In genomic region chr12:45762185-45763110, GRCh38 we compare ENCODE assay signal across 8 cellular contexts. TPM values are rescaled to one million over a fixed set of nuclear protein-coding genes. Genes with fewer than 3 reads are reported as not detected.
DNase-seq lines count a peak whose midpoint lies in the region; ATAC-seq and TF ChIP-seq lines count a peak whose summit lies in the region.

No MANE protein-coding gene starts in this region.

- no peak overlapping the region for H2BK20ac ChIP-seq in IMR-90 (ENCODE audit: low read depth, low read length)

- TF ChIP-seq RAD21 in IMR-90 (IDR thresholded peaks at IDR 0.05; ENCODE audit: low read length) = peak; percentile 67

- H3K9ac ChIP-seq in IMR-90 (ENCODE audit: low read depth, low read length) (no peak overlapping the region), SU-DHL-6 (ENCODE audit: low read length) (no peak overlapping the region)

- H3K4me3 ChIP-seq in IMR-90 (ENCODE audit: insufficient read depth, low read depth, low read length) (no peak overlapping the region), SU-DHL-6 (ENCODE audit: insufficient read depth, low read length, poor library complexity, severe bottlenecking) (no peak overlapping the region)

- H3K9me3 Mint-ChIP-seq in activated CD4-positive, alpha-beta T cell treated with anti-CD3 and anti-CD28 coated beads for 36 hours (ENCODE audit: low read depth) = peaks cover under 1% of the 10 kb centered on the region

- no CpG with 5 or more reads among the region's 3 CpGs for WGBS in IMR-90 (ENCODE audit: extremely low coverage in 2 of 2, insufficient read length in 1 of 2), 2 experiments

- peaks cover 5% of the 10 kb centered on the region; the same call in 1 of the 2 replicates for H4K20me1 ChIP-seq in IMR-90 (ENCODE audit: insufficient read depth, low read length)
- peaks cover 5% of the 10 kb centered on the region; the same call in 1 of the 2 replicates for H4K20me1 ChIP-seq in SU-DHL-6 (ENCODE audit: low read depth, low read length)

- no peak overlapping the region for H3K14ac ChIP-seq in IMR-90 (replicated peaks; ENCODE audit: low read depth, low read length)

- H3K27me3 ChIP-seq in IMR-90 (ENCODE audit: control insufficient read depth, insufficient read depth, low read length) (no peaks in the 10 kb centered on the region), SU-DHL-6 (ENCODE audit: low read length) (no peaks in the 10 kb centered on the region)

- H2BK120ac ChIP-seq in IMR-90 (ENCODE audit: low read depth, low read length) = no peak overlapping the region

- H3K36me3 ChIP-seq in IMR-90 (ENCODE audit: control insufficient read depth, insufficient read depth, low read length) (no peaks in the 10 kb centered on the region), SU-DHL-6 (ENCODE audit: low read length) (no peaks in the 10 kb centered on the region)

- no peak overlapping the region for H3K4ac ChIP-seq in IMR-90 (ENCODE audit: low read depth, low read length)

- no peak for DNase-seq in activated CD4-positive, alpha-beta T cell treated with anti-CD3 and anti-CD28 coated beads for 36 hours
- no peak for DNase-seq in activated CD4-positive, alpha-beta T cell treated with anti-CD3 and anti-CD28 coated beads for 1 hour
- peak; percentile 78 for DNase-seq in IMR-90
- peak; percentile 13 for DNase-seq in germinal center (ENCODE audit: low spot score)
- DNase-seq in renal cortical epithelial cell (ENCODE audit: low read depth) = peak; percentile 69
- no peak for DNase-seq in KG1 (lab: John Stamatoyannopoulos, UW)

- TF ChIP-seq POLR2A in IMR-90 (IDR thresholded peaks at IDR 0.05; ENCODE audit: low read depth, low read length) = no peak

- 0 out of 2 replicates have a peak, but pooled peaks cover 6% of the 10 kb centered on the region for H3F3A ChIP-seq in SU-DHL-6 (ENCODE audit: insufficient read depth)

- H3K79me1 ChIP-seq in IMR-90 (ENCODE audit: low read depth in 1 of 2, low read length in 2 of 2) = peaks cover 24 to 39% of the 10 kb centered on the region in 2 experiments

- peaks cover 73% of the 10 kb centered on the region for H3K79me2 ChIP-seq in SU-DHL-6 (ENCODE audit: insufficient read depth, low read length)

- dilution Hi-C loops in IMR-90 (cut with HindIII; ENCODE audit: low sequenced_read_pairs, unreplicated experiment) = no loop called here

- no peak overlapping the region for H3K27ac Mint-ChIP-seq in activated CD4-positive, alpha-beta T cell treated with anti-CD3 and anti-CD28 coated beads for 36 hours

- no TSS peak for BruUV-seq in IMR-90 (replicated peaks; lab: Mats Ljungman, UMichigan)

- 0 out of 2 replicates have a peak, but pooled peaks cover 3% of the 10 kb centered on the region for H3K9me1 ChIP-seq in IMR-90 (ENCODE audit: insufficient read depth, low read length)

- H3K27ac ChIP-seq in IMR-90 (ENCODE audit: insufficient read depth, low read length) = no peak overlapping the region
- H3K27ac ChIP-seq in SU-DHL-6 (ENCODE audit: low read depth, low read length) = no peak overlapping the region

- ATAC-seq in activated CD4-positive, alpha-beta T cell treated with anti-CD3 and anti-CD28 coated beads for 36 hours = peak; percentile 49
- ATAC-seq in IMR-90 (ENCODE audit: low read depth) = peak; percentile 80
- no peak for ATAC-seq in GM19397 (IDR thresholded peaks at IDR 0.05; ENCODE audit: unreplicated experiment)

- H3K23ac ChIP-seq in IMR-90 (ENCODE audit: low read depth, low read length) = no peak overlapping the region

- no peak overlapping the region for H4K91ac ChIP-seq in IMR-90 (ENCODE audit: insufficient read depth, low read depth, low read length)

- H2AK5ac ChIP-seq in IMR-90 (ENCODE audit: low read depth, low read length) = no peak overlapping the region

- H3K56ac ChIP-seq in IMR-90 (ENCODE audit: extremely low read depth, insufficient read depth, low read length) = no peak overlapping the region

- no peaks in the 10 kb centered on the region for H3K9me2 ChIP-seq in SU-DHL-6 (replicated peaks; ENCODE audit: insufficient read depth, low read length)

- no peaks in the 10 kb centered on the region for H3K27me3 Mint-ChIP-seq in activated CD4-positive, alpha-beta T cell treated with anti-CD3 and anti-CD28 coated beads for 36 hours

- no peak overlapping the region for H3K18ac ChIP-seq in IMR-90 (ENCODE audit: low read depth, low read length)

- H2AK9ac ChIP-seq in IMR-90 (replicated peaks; ENCODE audit: low read depth, low read length, poor library complexity) = no peak overlapping the region

- TF ChIP-seq CTCF in IMR-90 (conservative IDR thresholded peaks at IDR 0.05; ENCODE audit: low read depth, low read length) = peak; percentile 83
- TF ChIP-seq CTCF in SU-DHL-6 (IDR thresholded peaks at IDR 0.05; ENCODE audit: insufficient read depth, low read length, poor library complexity, severe bottlenecking) = peak; percentile 36

- CTCF ChIA-PET in activated CD4-positive, alpha-beta T cell treated with anti-CD3 and anti-CD28 coated beads for 36 hours (lab: Charles Lee) = interaction anchor here (0.6 to 1.8 kb wide), 12 partner anchors 10 to 413 kb away, joined by 3 to 5 read pairs (median 4); no protein-coding TSS in a partner anchor
- CTCF ChIA-PET in IMR-90 (lab: Yijun Ruan, JAX) = interaction anchor here (0.5 to 1.6 kb wide), 11 partner anchors 10 to 243 kb away, joined by 3 to 8 read pairs (median 3); no protein-coding TSS in a partner anchor

- in situ Hi-C loops in IMR-90 (cut with MboI; ENCODE audit: low sequenced_read_pairs) = no loop called here

- intact Hi-C loops in activated CD4-positive, alpha-beta T cell treated with anti-CD3 and anti-CD28 coated beads for 36 hours (cut with DNase I, micrococcal nuclease) = loop anchor here in 1 of 2 experiments (2.0 kb wide), 1 partner anchor 242 kb away; no protein-coding TSS in a partner anchor
- intact Hi-C loops in IMR-90 (cut with micrococcal nuclease) = loop anchor here (2.0 to 5.0 kb wide), 3 partner anchors 145 to 245 kb away; no protein-coding TSS in a partner anchor

- H3K4me2 ChIP-seq in IMR-90 (ENCODE audit: low read depth, low read length) (no peak overlapping the region; the same call in 1 of the 2 replicates), SU-DHL-6 (ENCODE audit: low read depth, low read length, poor library complexity, severe bottlenecking) (no peak overlapping the region)

- POLR2A ChIA-PET in activated CD4-positive, alpha-beta T cell treated with anti-CD3 and anti-CD28 coated beads for 36 hours (lab: Charles Lee) = no interaction called here
- POLR2A ChIA-PET in IMR-90 (lab: Charles Lee; ENCODE audit: unreplicated experiment) = no interaction called here

- H3K4me3 Mint-ChIP-seq in activated CD4-positive, alpha-beta T cell treated with anti-CD3 and anti-CD28 coated beads for 36 hours = no peak overlapping the region

- H4K8ac ChIP-seq in IMR-90 (ENCODE audit: low read depth in 2 of 2, low read length in 2 of 2) = no peak overlapping the region

- H2BK15ac ChIP-seq in IMR-90 (ENCODE audit: low read depth, low read length) = no peak overlapping the region

- H3K4me1 Mint-ChIP-seq in activated CD4-positive, alpha-beta T cell treated with anti-CD3 and anti-CD28 coated beads for 36 hours = peaks cover 32% of the 10 kb centered on the region

- no peak overlapping the region for H2AFZ ChIP-seq in IMR-90 (replicated peaks; ENCODE audit: low read length, poor library complexity)
- H2AFZ ChIP-seq in SU-DHL-6 (ENCODE audit: low read depth, low read length, severe bottlenecking) = no peak overlapping the region

- peaks cover 11% of the 10 kb centered on the region for H3K36me3 Mint-ChIP-seq in activated CD4-positive, alpha-beta T cell treated with anti-CD3 and anti-CD28 coated beads for 36 hours (ENCODE audit: low read depth)

- H3K4me1 ChIP-seq in IMR-90 (ENCODE audit: control insufficient read depth, insufficient read depth, low read length) = no peaks in the 10 kb centered on the region

- no peak overlapping the region for H2BK5ac ChIP-seq in IMR-90 (ENCODE audit: low read depth, low read length, poor library complexity, severe bottlenecking)

- no peak overlapping the region for H4K5ac ChIP-seq in IMR-90 (ENCODE audit: low read depth, low read length)

- H3K9me3 ChIP-seq in IMR-90 (ENCODE audit: control insufficient read depth, insufficient read depth, low read length) (no peaks in the 10 kb centered on the region), SU-DHL-6 (ENCODE audit: insufficient read depth, low read length) (no peaks in the 10 kb centered on the region)

TF ChIP-seq in IMR-90, 13 proteins besides CTCF, POLR2A, EP300 and RAD21:
- no peak for TF ChIP-seq ELK1 (IDR thresholded peaks at IDR 0.05; ENCODE audit: borderline replicate concordance, low read depth, low read length)
- no peak for TF ChIP-seq USF2 (IDR thresholded peaks at IDR 0.05; ENCODE audit: low read depth, low read length)
- peak; percentile 68 for TF ChIP-seq SMC3 (IDR thresholded peaks at IDR 0.05; ENCODE audit: low read depth, low read length)
- TF ChIP-seq RFX5 (IDR thresholded peaks at IDR 0.05; ENCODE audit: low read depth, low read length) = no peak
- no peak for TF ChIP-seq BHLHE40 (IDR thresholded peaks at IDR 0.05; ENCODE audit: low read depth, low read length)
- TF ChIP-seq CHD1 (IDR thresholded peaks at IDR 0.05; ENCODE audit: low read depth, low read length) = no peak
- no peak for TF ChIP-seq FOS (IDR thresholded peaks at IDR 0.05; ENCODE audit: low read depth, low read length)
- TF ChIP-seq MAZ (IDR thresholded peaks at IDR 0.05; ENCODE audit: borderline replicate concordance, low read depth, low read length) = no peak

RNA-seq across cellular contexts. Expression of gene ARID2, which starts 32.9 kb away (rescaled TPM):
- total RNA-seq in activated CD4-positive, alpha-beta T cell treated with anti-CD3 and anti-CD28 coated beads for 36 hours = 10 to 100 TPM; 24.2 to 28.2 TPM
- 27.5 and 28.1 TPM in 2 replicates for total RNA-seq in IMR-90 (2012; rRNA removed)
- polyA plus RNA-seq in IMR-90 (2012; rRNA removed) = 5.2 and 5.4 TPM in 2 replicates
- polyA plus RNA-seq in IMR-90 (2012; cell fraction: cytosol; rRNA removed) = 1.0 and 5.4 TPM in 2 replicates
- polyA plus RNA-seq in IMR-90 (2012; cell fraction: nucleus; rRNA removed; ENCODE audit: low replicate concordance) = 2.7 and 13.5 TPM in 2 replicates
- total RNA-seq in renal cortical epithelial cell = 11.1 and 41.8 TPM in 2 replicates

Comparison
In these comparisons a context has a peak if more than half of its experiments do, and no peak if none do; other contexts are left out.
1. DNase-seq: peak in IMR-90 (single experiment), germinal center (single experiment) and renal cortical epithelial cell (single experiment); none in activated CD4-positive, alpha-beta T cell treated with anti-CD3 and anti-CD28 coated beads for 36 hours (single experiment), activated CD4-positive, alpha-beta T cell treated with anti-CD3 and anti-CD28 coated beads for 1 hour (single experiment) and KG1 (single experiment).